Comparison of ENCODE assay signal across 23 cellular contexts in genomic region chr15:29172742-29173725, GRCh38.
"Had no signal": no experiment of that assay in that cellular context is flagged by ENCODE, and none has a peak within 500 bp of the region (broad histone marks: within the 10 kb centered on the region; RNA-seq: fewer than 3 reads in every experiment).

No MANE protein-coding gene starts in this region.

- ATAC-seq: HepG2 had no signal

- H3K4me1 ChIP-seq: SJSA1 had no signal

- H3K4me3 ChIP-seq: MG63, SJSA1, SK-N-MC had no signal

- H3K27ac ChIP-seq: SJSA1, SK-N-MC had no signal

- H3K9me3 ChIP-seq: MG63, SJSA1 had no signal

- H3K27me3 ChIP-seq: MG63 had no signal

- FAIRE-seq: HepG2, RCC 7860 had no signal

- DNase-seq: IMR-90, Karpas-422, KG1, MG63, NCI-H1092 treated with DMSO at 0.1 percent for 48 hours, NCI-H1436, NCI-H187, NCI-H2029, NCI-H2081 treated with DMSO at 0.1 percent for 48 hours, NCI-H2171, NCI-H226, NCI-H446, NCI-H510A, NCI-H524 treated with DMSO at 0.1 percent for 48 hours, NCI-H69, NCI-H774, Right ventricle myocardium superior, RPMI8226, SIG-M5 had no signal

- H3K36me3 ChIP-seq: MG63, SJSA1 had no signal
